Comparison of ENCODE assay signal across 10 cellular contexts in genomic region chr2:51795248-51795888, GRCh38.
DNase-seq lines count a peak whose midpoint lies in the region; ATAC-seq, FAIRE-seq and TF ChIP-seq lines count a peak whose summit lies in the region.
"Had no signal": no experiment of that assay in that cellular context is flagged by ENCODE, and none has a peak within 500 bp of the region (broad histone marks: within the 10 kb centered on the region; RNA-seq: fewer than 3 reads in every experiment).

No MANE protein-coding gene starts in this region.

- H4K20me1 ChIP-seq in neural progenitor cell (ENCODE audit: low read depth), result no peaks in the 10 kb centered on the region

- H2AFZ ChIP-seq in neural progenitor cell (replicated peaks), result peak overlapping the region; percentile 41

- H3K9me3 ChIP-seq in neural progenitor cell (ENCODE audit: low read depth), result no peaks in the 10 kb centered on the region

- FAIRE-seq in urothelium cell line (lab: Jason Lieb, UNC), result no peak

- H3K4me3 Mint-ChIP-seq in neural progenitor cell (peak overlapping the region; percentile 62), natural killer cell (no peak overlapping the region)
- H3K4me3 Mint-ChIP-seq: naive thymus-derived CD8-positive, alpha-beta T cell had no signal

- H3K9ac ChIP-seq in neural progenitor cell, result no peak overlapping the region

- peaks cover 16% of the 10 kb centered on the region for H3K4me1 Mint-ChIP-seq in neural progenitor cell
- H3K4me1 Mint-ChIP-seq in natural killer cell, result no peaks in the 10 kb centered on the region
- H3K4me1 Mint-ChIP-seq: naive thymus-derived CD8-positive, alpha-beta T cell had no signal

- in situ Hi-C loops in astrocyte of the spinal cord (cut with HindIII; ENCODE audit: low sequenced_read_pairs), result no loop called here

- H3K27me3 Mint-ChIP-seq in neural progenitor cell (ENCODE audit: insufficient read depth, low read depth), result no peaks in the 10 kb centered on the region
- no peaks in the 10 kb centered on the region for H3K27me3 Mint-ChIP-seq in natural killer cell (ENCODE audit: low read depth in 2 of 2)
- H3K27me3 Mint-ChIP-seq: naive thymus-derived CD8-positive, alpha-beta T cell had no signal

- ATAC-seq in natural killer cell (no peak), HG03571 (IDR thresholded peaks at IDR 0.05; ENCODE audit: unreplicated experiment) (no peak)
- ATAC-seq: naive thymus-derived CD8-positive, alpha-beta T cell had no signal

- no peaks in the 10 kb centered on the region for H3K27me3 ChIP-seq in neural progenitor cell

- H3K4me1 ChIP-seq in neural progenitor cell, result no peaks in the 10 kb centered on the region

- peaks cover 6% of the 10 kb centered on the region for H3K9me3 Mint-ChIP-seq in neural progenitor cell
- peaks cover 11 to 12% of the 10 kb centered on the region in 2 donors for H3K9me3 Mint-ChIP-seq in natural killer cell

- no peaks in the 10 kb centered on the region for H3K36me3 Mint-ChIP-seq in neural progenitor cell
- H3K36me3 Mint-ChIP-seq in natural killer cell, result peaks cover 19% of the 10 kb centered on the region
- H3K36me3 Mint-ChIP-seq: naive thymus-derived CD8-positive, alpha-beta T cell had no signal

- H3K27ac ChIP-seq in neural progenitor cell, result no peak overlapping the region

- no peaks in the 10 kb centered on the region for H3F3A ChIP-seq in neural progenitor cell (ENCODE audit: low read depth)

- H3K4me2 ChIP-seq in neural progenitor cell, result no peak overlapping the region

- intact Hi-C loops in natural killer cell (cut with micrococcal nuclease), result no loop called here

- TF ChIP-seq CTCF in NB4 (IDR thresholded peaks at IDR 0.05; ENCODE audit: low read depth, low read length) (peak; percentile 80), astrocyte of the spinal cord (IDR thresholded peaks at IDR 0.05; ENCODE audit: low read depth, low read length) (peak; percentile 20), neural progenitor cell (IDR thresholded peaks at IDR 0.05) (peak; percentile 71), natural killer cell (IDR thresholded peaks at IDR 0.05) (no peak)

- H3K4me3 ChIP-seq in NB4 (ENCODE audit: low read depth, low read length) (no peak overlapping the region), astrocyte of the spinal cord (ENCODE audit: low read depth, low read length) (no peak overlapping the region), neural progenitor cell (no peak overlapping the region)

- H3K79me2 ChIP-seq in neural progenitor cell (ENCODE audit: low read depth), result no peaks in the 10 kb centered on the region

- DNase-seq in NCI-H524 (lab: John Stamatoyannopoulos, UW), result peak; percentile 12 to 16
- DNase-seq in NCI-H524 treated with DMSO at 0.1 percent for 48 hours (lab: John Stamatoyannopoulos, UW), result no peak
- peak; percentile 34 for DNase-seq in NB4 (ENCODE audit: low read depth)
- no peak for DNase-seq in astrocyte of the spinal cord (ENCODE audit: low read depth, low spot score)
- peak; percentile 57 for DNase-seq in neural progenitor cell (ENCODE audit: low spot score)
- no peak for DNase-seq in natural killer cell
- no peak for DNase-seq in urothelium cell line (ENCODE audit: low spot score)
- DNase-seq: foreskin fibroblast had no signal

- H3K36me3 ChIP-seq in neural progenitor cell, result no peaks in the 10 kb centered on the region

- H3K27ac Mint-ChIP-seq in neural progenitor cell, result peak overlapping the region; percentile 12
- no peak overlapping the region for H3K27ac Mint-ChIP-seq in natural killer cell
- H3K27ac Mint-ChIP-seq: naive thymus-derived CD8-positive, alpha-beta T cell had no signal

- TF ChIP-seq POLR2A in NB4 (IDR thresholded peaks at IDR 0.05; ENCODE audit: extremely low read depth, insufficient read length), result no peak

Comparison
In these comparisons a context has a peak if more than half of its experiments do, and no peak if none do; other contexts are left out.
1. DNase-seq: peak in NCI-H524 (2 of 2), NB4 (single experiment) and neural progenitor cell (single experiment); none in NCI-H524 treated with DMSO at 0.1 percent for 48 hours (single experiment), astrocyte of the spinal cord (single experiment), natural killer cell (single experiment) and urothelium cell line (single experiment).